ENCODE assay signal across 19 cellular contexts in the genomic region with DNA sequence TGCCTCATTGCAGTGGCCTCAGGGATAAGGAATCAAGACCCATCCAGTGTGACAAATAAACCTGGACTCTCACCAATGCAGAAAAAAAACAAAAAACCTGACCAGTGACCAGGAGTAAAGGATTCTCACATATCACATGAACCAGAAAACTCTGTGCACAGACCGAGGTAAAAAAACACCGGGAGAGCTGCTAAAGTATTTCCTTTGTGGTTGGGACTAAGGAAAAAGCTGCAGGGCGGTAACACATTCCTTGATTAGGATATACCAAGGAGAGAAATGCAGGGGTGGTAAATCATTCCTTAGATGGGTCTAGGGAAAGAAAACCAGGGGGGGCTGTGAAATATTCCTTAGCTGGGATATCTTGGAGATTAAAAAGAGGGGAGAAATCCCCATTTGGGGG.
DNase-seq lines count a peak whose midpoint lies in the region; TF ChIP-seq lines count a peak whose summit lies in the region.
"Had no signal": no experiment of that assay in that cellular context is flagged by ENCODE, and none has a peak within 500 bp of the region (broad histone marks: within the 10 kb centered on the region; RNA-seq: fewer than 3 reads in every experiment).

No MANE protein-coding gene starts in this region.

- H3K27me3 Mint-ChIP-seq in nephron progenitor cell (ENCODE audit: low read depth, poor library complexity), result peaks cover 2% of the 10 kb centered on the region
- H3K27me3 Mint-ChIP-seq: CD4-positive, CD25-positive, alpha-beta regulatory T cell had no signal

- H3K4me3 Mint-ChIP-seq in nephron progenitor cell, result no peak overlapping the region
- H3K4me3 Mint-ChIP-seq: CD4-positive, CD25-positive, alpha-beta regulatory T cell had no signal

- no peaks in the 10 kb centered on the region for H3K36me3 ChIP-seq in BLaER1 treated with 17β-estradiol and CSF1 and Interleukin-3, amounts not matched to agents 10 nM and 100 nM

- no peak overlapping the region for H3K9ac ChIP-seq in BLaER1 treated with 17β-estradiol and CSF1 and Interleukin-3, amounts not matched to agents 10 nM and 100 nM
- H3K9ac ChIP-seq: GM23248 had no signal

- 0 out of 20 replicates have a peak overlapping the region, but pooled peaks of 1 of the 10 experiments have one; percentile 14 for H3K4me3 ChIP-seq in BLaER1 treated with 17β-estradiol and CSF1 and Interleukin-3, amounts not matched to agents 10 nM and 100 nM
- H3K4me3 ChIP-seq: GM23248 had no signal

- H3K27me3 ChIP-seq in BLaER1 treated with 17β-estradiol and CSF1 and Interleukin-3, amounts not matched to agents 10 nM and 100 nM, result no peaks in the 10 kb centered on the region

- no peaks in the 10 kb centered on the region for H3K4me1 Mint-ChIP-seq in nephron progenitor cell
- H3K4me1 Mint-ChIP-seq: CD4-positive, CD25-positive, alpha-beta regulatory T cell had no signal

- TF ChIP-seq CTCF in nephron progenitor cell (IDR thresholded peaks at IDR 0.05), result no peak

- peak overlapping the region in 8 of 11 experiments; percentile 16 to 66 (median 48); a peak in 14 of 22 replicates for H3K4me2 ChIP-seq in BLaER1 treated with 17β-estradiol and CSF1 and Interleukin-3, amounts not matched to agents 10 nM and 100 nM

- peaks cover 0 to 15% (median 12%) of the 10 kb centered on the region in 10 experiments; a peak in 12 of 20 replicates for H3K4me1 ChIP-seq in BLaER1 treated with 17β-estradiol and CSF1 and Interleukin-3, amounts not matched to agents 10 nM and 100 nM

- no peaks in the 10 kb centered on the region for H3K36me3 Mint-ChIP-seq in nephron progenitor cell (ENCODE audit: low read depth)

- H4K20me1 ChIP-seq in BLaER1 treated with 17β-estradiol and CSF1 and Interleukin-3, amounts not matched to agents 10 nM and 100 nM, result no peaks in the 10 kb centered on the region

- peaks cover 65 to 89% (median 81%) of the 10 kb centered on the region in 11 experiments for H3K9me3 ChIP-seq in BLaER1 treated with 17β-estradiol and CSF1 and Interleukin-3, amounts not matched to agents 10 nM and 100 nM (replicated peaks in 1 of 11)

- no peak overlapping the region for H3K27ac ChIP-seq in BLaER1 treated with 17β-estradiol and CSF1 and Interleukin-3, amounts not matched to agents 10 nM and 100 nM
- H3K27ac ChIP-seq: GM23248, HL-60 had no signal

- DNase-seq in HS-27A (ENCODE audit: low read depth), result peak; percentile 7
- DNase-seq in astrocyte of the hippocampus (ENCODE audit: low read depth, low spot score), result peak; percentile 1
- DNase-seq in non-pigmented ciliary epithelial cell (ENCODE audit: low read depth), result peak; percentile 4
- no peak for DNase-seq in NCI-H2227 treated with DMSO at 0.1 percent for 48 hours (lab: John Stamatoyannopoulos, UW)
- DNase-seq in nephron progenitor cell, result no peak
- DNase-seq in A172 (ENCODE audit: low spot score), result no peak
- DNase-seq: 8988T; CD4-positive, CD25-positive, alpha-beta regulatory T cell; EL; GM23248; KG1; NCI-H1092 treated with DMSO at 0.1 percent for 48 hours; NCI-H1436 treated with DMSO at 0.1 percent for 48 hours; NCI-H2029; NCI-H446; NCI-H526; Right ventricle myocardium superior had no signal

- peaks cover 95% of the 10 kb centered on the region for H3K9me3 Mint-ChIP-seq in nephron progenitor cell

- H3K27ac Mint-ChIP-seq in nephron progenitor cell, result no peak overlapping the region

Comparison
In these comparisons a context has a peak if more than half of its experiments do, and no peak if none do; other contexts are left out.
1. DNase-seq: peak in HS-27A (single experiment), astrocyte of the hippocampus (single experiment) and non-pigmented ciliary epithelial cell (single experiment); none in NCI-H2227 treated with DMSO at 0.1 percent for 48 hours (single experiment), nephron progenitor cell (single experiment) and A172 (single experiment).